11 cellular contexts compared by ENCODE assay signal in the genomic region with DNA sequence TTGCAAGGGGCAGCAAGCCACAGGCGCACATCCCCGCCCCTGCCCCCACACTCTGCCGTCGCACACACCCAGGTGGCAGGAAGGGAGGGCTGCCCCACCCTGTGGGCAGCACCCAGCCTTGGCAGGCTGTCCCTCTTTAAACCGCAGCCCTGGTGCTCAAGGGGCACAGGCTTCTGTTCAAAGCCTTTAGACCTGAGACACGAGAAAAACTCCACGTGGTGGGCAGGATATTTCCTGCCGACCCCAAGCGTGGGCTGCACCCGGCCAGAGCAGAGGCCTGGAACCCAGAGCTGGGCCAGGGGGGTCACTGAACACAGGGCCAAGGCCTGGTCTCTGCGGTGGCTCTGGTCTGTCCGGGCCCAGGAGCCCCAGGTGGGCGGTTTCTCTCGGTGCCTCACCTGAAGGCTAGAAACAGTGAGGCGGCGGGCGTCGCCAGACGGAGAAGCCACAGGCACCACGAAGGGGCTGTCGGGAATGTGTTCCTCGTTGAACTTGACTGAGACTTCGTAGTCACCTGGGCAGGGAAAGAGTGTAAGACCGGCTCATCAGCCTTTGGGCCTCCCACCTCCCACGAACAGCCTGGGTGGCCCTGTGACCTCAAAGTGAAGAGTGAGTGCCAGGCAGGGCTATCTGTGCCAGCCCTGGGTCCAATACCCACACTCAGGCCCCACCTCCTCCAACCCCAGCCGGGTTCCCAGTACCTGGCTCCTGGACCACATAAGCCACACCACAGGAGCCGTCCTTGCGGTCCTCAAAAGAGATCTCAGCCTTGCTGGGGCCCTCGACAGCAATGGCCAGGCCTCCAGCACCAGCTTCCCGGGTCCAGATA. TPM values are rescaled to one million over a fixed set of nuclear protein-coding genes. Genes with fewer than 3 reads are reported as not detected.
DNase-seq lines count a peak whose midpoint lies in the region; ATAC-seq and TF ChIP-seq lines count a peak whose summit lies in the region.
"Had no signal": no experiment of that assay in that cellular context is flagged by ENCODE, and none has a peak within 500 bp of the region (broad histone marks: within the 10 kb centered on the region; RNA-seq: fewer than 3 reads in every experiment).

No MANE protein-coding gene starts in this region.

- H3K4me1 ChIP-seq in esophagus squamous epithelium (peaks cover 0 to 24% (median 3%) of the 10 kb centered on the region in 3 donors), stomach (peaks cover 0 to 18% (median 5%) of the 10 kb centered on the region in 4 donors), gastrocnemius medialis (no peaks in the 10 kb centered on the region)
- H3K4me1 ChIP-seq: tibial nerve had no signal

- H3K4me3 Mint-ChIP-seq in activated naive CD4-positive, alpha-beta T cell treated with anti-CD3 and anti-CD28 coated beads, Interleukin-2, amount 10 ng/mL, durations not matched to agents 7 days and 5 days, result no peak overlapping the region
- no peak overlapping the region for H3K4me3 Mint-ChIP-seq in activated CD4-positive, alpha-beta memory T cell treated with anti-CD3 and anti-CD28 coated beads, Interleukin-2, amount 10 ng/mL, durations not matched to agents 7 days and 5 days

- no peak for ATAC-seq in gastrocnemius medialis
- no peak for ATAC-seq in HG03342 (IDR thresholded peaks at IDR 0.05; ENCODE audit: unreplicated experiment)

- no peak for TF ChIP-seq POLR2A in esophagus squamous epithelium (IDR thresholded peaks at IDR 0.05)
- TF ChIP-seq POLR2A in stomach (IDR thresholded peaks at IDR 0.05), result no peak
- no peak for TF ChIP-seq POLR2A in gastrocnemius medialis (IDR thresholded peaks at IDR 0.05)

- no peaks in the 10 kb centered on the region for H3K27me3 Mint-ChIP-seq in activated naive CD4-positive, alpha-beta T cell treated with anti-CD3 and anti-CD28 coated beads, Interleukin-2, amount 10 ng/mL, durations not matched to agents 7 days and 5 days
- H3K27me3 Mint-ChIP-seq in activated CD4-positive, alpha-beta memory T cell treated with anti-CD3 and anti-CD28 coated beads, Interleukin-2, amount 10 ng/mL, durations not matched to agents 7 days and 5 days, result no peaks in the 10 kb centered on the region

- POLR2A ChIA-PET in activated CD4-positive, alpha-beta memory T cell treated with anti-CD3 and anti-CD28 coated beads, Interleukin-2, amount 10 ng/mL, durations not matched to agents 7 days and 5 days (lab: Charles Lee), result interaction anchor here (1.0 to 3.1 kb wide), 6 partner anchors 9 to 47 kb away, joined by 4 to 14 read pairs (median 6); a partner anchor contains a TSS

- in situ Hi-C loops in gastrocnemius medialis (cut with MboI; ENCODE audit: low sequenced_read_pairs in 4 of 4), result no loop called here

- peaks cover 28% of the 10 kb centered on the region for H3K36me3 Mint-ChIP-seq in activated naive CD4-positive, alpha-beta T cell treated with anti-CD3 and anti-CD28 coated beads, Interleukin-2, amount 10 ng/mL, durations not matched to agents 7 days and 5 days
- peaks cover 50% of the 10 kb centered on the region for H3K36me3 Mint-ChIP-seq in activated CD4-positive, alpha-beta memory T cell treated with anti-CD3 and anti-CD28 coated beads, Interleukin-2, amount 10 ng/mL, durations not matched to agents 7 days and 5 days (ENCODE audit: low read depth)

- peak; percentile 46 for DNase-seq in activated naive CD4-positive, alpha-beta T cell treated with anti-CD3 and anti-CD28 coated beads, Interleukin-2, amount 10 ng/mL, durations not matched to agents 7 days and 5 days
- no peak for DNase-seq in activated naive CD4-positive, alpha-beta T cell treated with anti-CD3 and anti-CD28 coated beads, Interleukin-2, amount 50 U/mL, for 16 hours
- DNase-seq in activated CD4-positive, alpha-beta memory T cell treated with anti-CD3 and anti-CD28 coated beads, Interleukin-2, amount 10 ng/mL, durations not matched to agents 7 days and 5 days, result peak; percentile 50
- no peak for DNase-seq in esophagus squamous epithelium (lab: John Stamatoyannopoulos, UW)
- DNase-seq in stomach, result no peak
- no peak for DNase-seq in NCI-H2227 treated with DMSO at 0.1 percent for 48 hours (lab: John Stamatoyannopoulos, UW)
- DNase-seq in gastrocnemius medialis, result no peak
- DNase-seq: NCI-H1105 treated with DMSO at 0.1 percent for 48 hours had no signal

- H3K36me3 ChIP-seq in esophagus squamous epithelium (peaks cover 12 to 84% (median 25%) of the 10 kb centered on the region in 3 donors), stomach (peaks cover 24 to 84% (median 80%) of the 10 kb centered on the region in 4 donors), gastrocnemius medialis (no peaks in the 10 kb centered on the region)

- H3K9me3 ChIP-seq in esophagus squamous epithelium (no peaks in the 10 kb centered on the region), stomach (no peaks in the 10 kb centered on the region), gastrocnemius medialis (no peaks in the 10 kb centered on the region)
- H3K9me3 ChIP-seq: tibial nerve had no signal

- no peak for TF ChIP-seq CTCF in esophagus squamous epithelium (IDR thresholded peaks at IDR 0.05)
- TF ChIP-seq CTCF in stomach (IDR thresholded peaks at IDR 0.05), result no peak
- no peak for TF ChIP-seq CTCF in gastrocnemius medialis (IDR thresholded peaks at IDR 0.05 in 4 of 5, conservative IDR thresholded peaks at IDR 0.05 in 1 of 5)

- H3K4me3 ChIP-seq in esophagus squamous epithelium (no peak overlapping the region), stomach (no peak overlapping the region), gastrocnemius medialis (no peak overlapping the region)
- H3K4me3 ChIP-seq: tibial nerve had no signal

- intact Hi-C loops in esophagus squamous epithelium (cut with DNase I), result no loop called here
- intact Hi-C loops in stomach (cut with DNase I; ENCODE audit: low total_unique reads), result no loop called here
- intact Hi-C loops in gastrocnemius medialis (cut with DNase I; ENCODE audit: low total_unique reads), result no loop called here

- no peak for TF ChIP-seq EP300 in stomach (IDR thresholded peaks at IDR 0.05)

- peak overlapping the region; percentile 83 for H3K27ac Mint-ChIP-seq in activated naive CD4-positive, alpha-beta T cell treated with anti-CD3 and anti-CD28 coated beads, Interleukin-2, amount 10 ng/mL, durations not matched to agents 7 days and 5 days
- H3K27ac Mint-ChIP-seq in activated CD4-positive, alpha-beta memory T cell treated with anti-CD3 and anti-CD28 coated beads, Interleukin-2, amount 10 ng/mL, durations not matched to agents 7 days and 5 days, result peak overlapping the region; percentile 85

- peaks cover 74% of the 10 kb centered on the region for H3K4me1 Mint-ChIP-seq in activated naive CD4-positive, alpha-beta T cell treated with anti-CD3 and anti-CD28 coated beads, Interleukin-2, amount 10 ng/mL, durations not matched to agents 7 days and 5 days
- H3K4me1 Mint-ChIP-seq in activated CD4-positive, alpha-beta memory T cell treated with anti-CD3 and anti-CD28 coated beads, Interleukin-2, amount 10 ng/mL, durations not matched to agents 7 days and 5 days, result peaks cover 81% of the 10 kb centered on the region

- peak overlapping the region in 3 of 4 donors; percentile 7 to 66 (median 52) for H3K27ac ChIP-seq in esophagus squamous epithelium
- H3K27ac ChIP-seq in stomach, result peak overlapping the region in 3 of 5 donors; percentile 1 to 48 (median 34)
- no peak overlapping the region for H3K27ac ChIP-seq in gastrocnemius medialis

- no peaks in the 10 kb centered on the region for H3K9me3 Mint-ChIP-seq in activated naive CD4-positive, alpha-beta T cell treated with anti-CD3 and anti-CD28 coated beads, Interleukin-2, amount 10 ng/mL, durations not matched to agents 7 days and 5 days
- no peaks in the 10 kb centered on the region for H3K9me3 Mint-ChIP-seq in activated CD4-positive, alpha-beta memory T cell treated with anti-CD3 and anti-CD28 coated beads, Interleukin-2, amount 10 ng/mL, durations not matched to agents 7 days and 5 days

- CTCF ChIA-PET in activated naive CD4-positive, alpha-beta T cell treated with anti-CD3 and anti-CD28 coated beads, Interleukin-2, amount 10 ng/mL, durations not matched to agents 7 days and 5 days (lab: Charles Lee), result no interaction called here
- CTCF ChIA-PET in activated CD4-positive, alpha-beta memory T cell treated with anti-CD3 and anti-CD28 coated beads, Interleukin-2, amount 10 ng/mL, durations not matched to agents 7 days and 5 days (lab: Charles Lee), result no interaction called here

- 95% methylated on average over 3 of the region's 30 CpGs; no CpG with 5 or more reads in 1 of the 2 donors for WGBS in esophagus squamous epithelium, 2 donors
- 54 to 66% (median 57%) methylated on average over 19 to 30 of the region's 30 CpGs for WGBS in stomach, 5 donors

- H3K27me3 ChIP-seq in esophagus squamous epithelium, result no peaks in the 10 kb centered on the region
- no peaks in the 10 kb centered on the region for H3K27me3 ChIP-seq in stomach
- H3K27me3 ChIP-seq in gastrocnemius medialis, result no peaks in the 10 kb centered on the region
- H3K27me3 ChIP-seq: tibial nerve had no signal

RNA-seq across cellular contexts. Expression of a gene that starts 23.0 kb away (rescaled TPM):
- 1,000 to 10,000 TPM; 1,571 to 1,579 TPM for total RNA-seq in activated CD4-positive, alpha-beta memory T cell treated with anti-CD3 and anti-CD28 coated beads, Interleukin-2, amount 10 ng/mL, durations not matched to agents 7 days and 5 days
- total RNA-seq in esophagus squamous epithelium (1,000 to 10,000 TPM in 1 of 4 donors, 100 to 1,000 TPM in 3; 290 to 1,242 (median 582) TPM), stomach (1,000 to 10,000 TPM in 4 of 5 donors, 100 to 1,000 TPM in 1; 638 to 3,511 (median 2,572) TPM), gastrocnemius medialis (100 to 1,000 TPM in 1 of 4 donors, 10 to 100 TPM in 3; 23.9 to 128 (median 88.9) TPM)
- polyA plus RNA-seq in stomach, result 1,000 to 10,000 TPM in 1 of 3 donors, 100 to 1,000 TPM in 1, 10 to 100 TPM in 1; 89.2 to 1,461 (median 171) TPM

RNA-seq across cellular contexts. Expression of a gene that starts 27.7 kb away (rescaled TPM):
- total RNA-seq in activated CD4-positive, alpha-beta memory T cell treated with anti-CD3 and anti-CD28 coated beads, Interleukin-2, amount 10 ng/mL, durations not matched to agents 7 days and 5 days, result 10 to 100 TPM; 65.5 to 66.0 TPM
- total RNA-seq in esophagus squamous epithelium (10 to 100 TPM; 12.7 to 50.1 (median 40.2) TPM), stomach (100 to 1,000 TPM in 1 of 5 donors, 10 to 100 TPM in 4; 24.2 to 117 (median 38.5) TPM), gastrocnemius medialis (10 to 100 TPM; 36.2 to 61.5 (median 53.2) TPM)
- polyA plus RNA-seq in stomach, result 100 to 1,000 TPM in 1 of 3 donors, 10 to 100 TPM in 2; 62.9 to 135 (median 97.8) TPM

RNA-seq across cellular contexts. Expression of a gene that starts 46.8 kb away (rescaled TPM):
- total RNA-seq in activated CD4-positive, alpha-beta memory T cell treated with anti-CD3 and anti-CD28 coated beads, Interleukin-2, amount 10 ng/mL, durations not matched to agents 7 days and 5 days, result 1,000 to 10,000 TPM; 2,958 to 2,962 TPM
- total RNA-seq in esophagus squamous epithelium (1,000 to 10,000 TPM; 2,607 to 8,937 (median 4,770) TPM), stomach (1,000 to 10,000 TPM in 4 of 5 donors, 100 to 1,000 TPM in 1; 783 to 3,421 (median 2,020) TPM), gastrocnemius medialis (1,000 to 10,000 TPM; 3,899 to 6,066 (median 5,720) TPM)
- polyA plus RNA-seq in stomach, result 1,000 to 10,000 TPM; 5,802 to 8,616 (median 6,179) TPM

RNA-seq across cellular contexts. Expression of a gene that starts 55.8 kb away (rescaled TPM):
- total RNA-seq in activated CD4-positive, alpha-beta memory T cell treated with anti-CD3 and anti-CD28 coated beads, Interleukin-2, amount 10 ng/mL, durations not matched to agents 7 days and 5 days, result 1 to 10 TPM in 1 of 2 experiments, under 1 TPM in 1; 0.85 to 2.0 TPM
- total RNA-seq in esophagus squamous epithelium, result not detected
- total RNA-seq in stomach, result not detected
- polyA plus RNA-seq in stomach, result not detected
- under 1 TPM in 3 of 4 donors, not detected in 1; 0.09 to 0.36 (median 0.10) TPM for total RNA-seq in gastrocnemius medialis
- total RNA-seq: tibial nerve had no signal
- polyA plus RNA-seq: liver had no signal

RNA-seq across cellular contexts. Expression of a gene that starts 56.5 kb away (rescaled TPM):
- not detected for total RNA-seq in activated CD4-positive, alpha-beta memory T cell treated with anti-CD3 and anti-CD28 coated beads, Interleukin-2, amount 10 ng/mL, durations not matched to agents 7 days and 5 days
- total RNA-seq in esophagus squamous epithelium (not detected), stomach (not detected), gastrocnemius medialis (not detected)
- polyA plus RNA-seq in stomach, result not detected
- total RNA-seq: liver, tibial nerve had no signal
- polyA plus RNA-seq: liver had no signal

Comparison
In these comparisons a context has a peak if more than half of its experiments do, and no peak if none do; other contexts are left out.
1. DNase-seq: peak in activated naive CD4-positive, alpha-beta T cell treated with anti-CD3 and anti-CD28 coated beads, Interleukin-2, amount 10 ng/mL, durations not matched to agents 7 days and 5 days (single experiment) and activated CD4-positive, alpha-beta memory T cell treated with anti-CD3 and anti-CD28 coated beads, Interleukin-2, amount 10 ng/mL, durations not matched to agents 7 days and 5 days (single experiment); none in activated naive CD4-positive, alpha-beta T cell treated with anti-CD3 and anti-CD28 coated beads, Interleukin-2, amount 50 U/mL, for 16 hours (single experiment), esophagus squamous epithelium (single experiment), stomach (single experiment), NCI-H2227 treated with DMSO at 0.1 percent for 48 hours (single experiment) and gastrocnemius medialis (0 of 2).
2. H3K27ac ChIP-seq: peak in esophagus squamous epithelium (3 of 4) and stomach (3 of 5); none in gastrocnemius medialis (0 of 4).